Comparison of ENCODE assay signal across 27 cellular contexts in genomic region chr5:7586499-7586898, GRCh38.
"Had no signal": no experiment of that assay in that cellular context is flagged by ENCODE, and none has a peak within 500 bp of the region (broad histone marks: within the 10 kb centered on the region; RNA-seq: fewer than 3 reads in every experiment).

No MANE protein-coding gene starts in this region.

- H3K27ac ChIP-seq: brain microvascular endothelial cell, SK-N-MC, VCaP had no signal

- DNase-seq: activated CD4-positive, alpha-beta T cell treated with anti-CD3 and anti-CD28 coated beads for 4 hours; activated CD8-positive, alpha-beta memory T cell treated with anti-CD3 and anti-CD28 coated beads, Interleukin-2, amount 50 U/mL, for 4 hours; activated CD8-positive, alpha-beta T cell treated with anti-CD3 and anti-CD28 coated beads for 36 hours; activated gamma-delta T cell treated with Interleukin-2 at 50 U/mL for 16 hours; activated naive CD4-positive, alpha-beta T cell treated with anti-CD3 and anti-CD28 coated beads, Interleukin-2, amount 10 ng/mL, durations not matched to agents 7 days and 5 days; activated naive CD8-positive, alpha-beta T cell treated with anti-CD3 and anti-CD28 coated beads for 36 hours; activated T-cell treated with anti-CD3 and anti-CD28 coated beads, Interleukin-2, amount 50 U/mL, for 72 hours; brain microvascular endothelial cell; Kasumi-1; KBM-7; NCI-H1105 treated with DMSO at 0.1 percent for 48 hours; NCI-H1930; NCI-H2107; NCI-H2227 treated with DMSO at 0.1 percent for 48 hours; NCI-H446 treated with DMSO at 0.1 percent for 48 hours; NCI-H526 treated with DMSO at 0.1 percent for 48 hours; NCI-H82; RPMI8226; T-cell; T-helper 2 cell; T1000 had no signal

- H3K27me3 ChIP-seq: brain microvascular endothelial cell had no signal

- H3K27ac Mint-ChIP-seq: activated CD8-positive, alpha-beta T cell treated with anti-CD3 and anti-CD28 coated beads for 36 hours; activated naive CD4-positive, alpha-beta T cell treated with anti-CD3 and anti-CD28 coated beads, Interleukin-2, amount 10 ng/mL, durations not matched to agents 7 days and 5 days; activated naive CD8-positive, alpha-beta T cell treated with anti-CD3 and anti-CD28 coated beads for 36 hours; activated T-cell treated with anti-CD3 and anti-CD28 coated beads, Interleukin-2, amount 50 U/mL, for 72 hours; activated T-helper 2 cell treated with anti-CD3 and anti-CD28 coated beads, Interferon-gamma antibody, Interleukin-2, Interleukin-4, amounts not matched to agents 10 μg/mL and 5 μg/mL and 100 μg/mL, durations not matched to agents 14 hours and 24 hours and 36 hours; T-cell had no signal

- H3K4me1 Mint-ChIP-seq: activated naive CD4-positive, alpha-beta T cell treated with anti-CD3 and anti-CD28 coated beads, Interleukin-2, amount 10 ng/mL, durations not matched to agents 7 days and 5 days; activated naive CD8-positive, alpha-beta T cell treated with anti-CD3 and anti-CD28 coated beads for 36 hours; T-cell had no signal

- ATAC-seq: activated CD4-positive, CD25-positive, alpha-beta regulatory T cell treated with anti-CD3 and anti-CD28 coated beads, Interleukin-2, amount 50 U/mL, for 24 hours; activated CD8-positive, alpha-beta T cell treated with anti-CD3 and anti-CD28 coated beads for 36 hours; activated T-cell treated with anti-CD3 and anti-CD28 coated beads, Interleukin-2, amount 50 U/mL, for 72 hours; Panc1; Right ventricle myocardium inferior; T-cell had no signal

- H3K36me3 Mint-ChIP-seq: activated naive CD4-positive, alpha-beta T cell treated with anti-CD3 and anti-CD28 coated beads, Interleukin-2, amount 10 ng/mL, durations not matched to agents 7 days and 5 days; activated naive CD8-positive, alpha-beta T cell treated with anti-CD3 and anti-CD28 coated beads for 36 hours; T-cell had no signal

- H3K9me3 Mint-ChIP-seq: activated CD8-positive, alpha-beta T cell treated with anti-CD3 and anti-CD28 coated beads for 36 hours; activated naive CD4-positive, alpha-beta T cell treated with anti-CD3 and anti-CD28 coated beads, Interleukin-2, amount 10 ng/mL, durations not matched to agents 7 days and 5 days; activated naive CD8-positive, alpha-beta T cell treated with anti-CD3 and anti-CD28 coated beads for 36 hours; activated T-cell treated with anti-CD3 and anti-CD28 coated beads, Interleukin-2, amount 50 U/mL, for 72 hours; activated T-helper 2 cell treated with anti-CD3 and anti-CD28 coated beads, Interferon-gamma antibody, Interleukin-2, Interleukin-4, amounts not matched to agents 10 μg/mL and 5 μg/mL and 100 μg/mL, durations not matched to agents 14 hours and 24 hours and 36 hours; T-cell had no signal

- H3K36me3 ChIP-seq: brain microvascular endothelial cell had no signal

- H3K4me3 ChIP-seq: SK-N-MC had no signal

- H3K27me3 Mint-ChIP-seq: activated CD8-positive, alpha-beta T cell treated with anti-CD3 and anti-CD28 coated beads for 36 hours; activated naive CD8-positive, alpha-beta T cell treated with anti-CD3 and anti-CD28 coated beads for 36 hours; T-cell had no signal

- H3K4me3 Mint-ChIP-seq: activated CD8-positive, alpha-beta T cell treated with anti-CD3 and anti-CD28 coated beads for 36 hours; activated naive CD4-positive, alpha-beta T cell treated with anti-CD3 and anti-CD28 coated beads, Interleukin-2, amount 10 ng/mL, durations not matched to agents 7 days and 5 days; activated naive CD8-positive, alpha-beta T cell treated with anti-CD3 and anti-CD28 coated beads for 36 hours; activated T-cell treated with anti-CD3 and anti-CD28 coated beads, Interleukin-2, amount 50 U/mL, for 72 hours; T-cell had no signal
